ENCODE assay signal across 8 cellular contexts in the genomic region with DNA sequence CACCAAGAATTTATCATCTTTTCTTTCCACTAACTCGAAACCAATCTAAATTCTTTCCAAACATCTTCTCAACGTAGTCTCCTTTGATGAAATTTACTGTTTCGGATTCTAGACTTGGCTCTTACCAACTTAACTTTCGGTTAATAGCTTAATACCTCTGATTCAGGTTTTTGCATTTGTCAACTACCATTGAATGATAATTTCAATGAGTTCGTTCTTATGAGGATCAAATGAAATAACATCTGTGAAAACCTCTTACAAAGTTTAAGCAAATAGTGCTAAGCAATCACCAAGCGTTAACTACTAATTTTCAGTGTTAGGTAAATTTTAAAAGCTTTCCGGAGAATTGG. TPM values are rescaled to one million over a fixed set of nuclear protein-coding genes. Genes with fewer than 3 reads are reported as not detected.
A peak's percentile ranks its signal among the peaks of the same experiment; 100 is the strongest.
DNase-seq lines count a peak whose midpoint lies in the region; TF ChIP-seq lines count a peak whose summit lies in the region.

No MANE protein-coding gene starts in this region.

- peak overlapping the region; percentile 85 for H3K9ac ChIP-seq in Loucy (ENCODE audit: low read depth, low read length, poor library complexity, severe bottlenecking)
- peak overlapping the region; percentile 85 to 94 for H3K9ac ChIP-seq in duodenal mucosa (ENCODE audit: low read depth in 1 of 2, low read length in 2 of 2)
- H3K9ac ChIP-seq in neural progenitor cell = peak overlapping the region; percentile 50

- H3F3A ChIP-seq in Loucy (ENCODE audit: low read depth) = no peaks in the 10 kb centered on the region
- H3F3A ChIP-seq in neural progenitor cell (ENCODE audit: low read depth) = peaks cover 24% of the 10 kb centered on the region

- H3K27ac ChIP-seq in C4-2B (peak overlapping the region; percentile 93), duodenal mucosa (ENCODE audit: low read depth, low read length) (peak overlapping the region; percentile 97), neural progenitor cell (peak overlapping the region; percentile 84)

- peak overlapping the region; percentile 94 for H3K4me3 Mint-ChIP-seq in neural progenitor cell

- H2AFZ ChIP-seq in Loucy (ENCODE audit: low read length) = peak overlapping the region; percentile 96
- H2AFZ ChIP-seq in neural progenitor cell (replicated peaks) = peak overlapping the region; percentile 59

- H3K4me1 Mint-ChIP-seq in neural progenitor cell = peaks cover 26% of the 10 kb centered on the region

- peaks cover 39% of the 10 kb centered on the region for H3K79me2 ChIP-seq in Loucy (ENCODE audit: insufficient read depth, low read length)
- peaks cover 38% of the 10 kb centered on the region for H3K79me2 ChIP-seq in neural progenitor cell (ENCODE audit: low read depth)

- no peaks in the 10 kb centered on the region for H3K9me2 ChIP-seq in Loucy (replicated peaks; ENCODE audit: low read depth, low read length)

- H3K4me1 ChIP-seq in Loucy (ENCODE audit: insufficient read depth, low read length, poor library complexity, severe bottlenecking) (peaks cover 32% of the 10 kb centered on the region), duodenal mucosa (ENCODE audit: control insufficient read depth in 1 of 2, insufficient read depth in 2 of 2, low read length in 2 of 2) (peaks cover 17 to 19% of the 10 kb centered on the region in 2 donors), neural progenitor cell (peaks cover 12% of the 10 kb centered on the region)

- H3K27me3 ChIP-seq in Loucy (ENCODE audit: insufficient read depth, low read length, poor library complexity, severe bottlenecking) = no peaks in the 10 kb centered on the region
- H3K27me3 ChIP-seq in duodenal mucosa (ENCODE audit: control insufficient read depth in 1 of 2, insufficient read depth in 2 of 2, low read length in 2 of 2) = no peaks in the 10 kb centered on the region
- no peaks in the 10 kb centered on the region for H3K27me3 ChIP-seq in neural progenitor cell

- H4K20me1 ChIP-seq in Loucy (ENCODE audit: insufficient read depth, low read length, poor library complexity, severe bottlenecking) (peaks cover 35% of the 10 kb centered on the region), neural progenitor cell (ENCODE audit: low read depth) (peaks cover 38% of the 10 kb centered on the region)

- H3K27ac Mint-ChIP-seq in neural progenitor cell = peak overlapping the region; percentile 93

- H3K9me3 ChIP-seq in Loucy (ENCODE audit: insufficient read depth, low read depth, low read length) (no peaks in the 10 kb centered on the region), duodenal mucosa (ENCODE audit: control insufficient read depth in 1 of 2, low read length in 2 of 2) (no peaks in the 10 kb centered on the region), neural progenitor cell (ENCODE audit: low read depth) (no peaks in the 10 kb centered on the region)

- H3K27me3 Mint-ChIP-seq in neural progenitor cell (ENCODE audit: insufficient read depth, low read depth) = no peaks in the 10 kb centered on the region

- H3K36me3 ChIP-seq in Loucy (ENCODE audit: insufficient read depth, low read length) (no peaks in the 10 kb centered on the region), duodenal mucosa (ENCODE audit: control insufficient read depth in 1 of 2, insufficient read depth in 2 of 2, low read length in 2 of 2) (no peaks in the 10 kb centered on the region), neural progenitor cell (no peaks in the 10 kb centered on the region)

- no peaks in the 10 kb centered on the region for H3K9me3 Mint-ChIP-seq in neural progenitor cell

- DNase-seq in neural progenitor cell (ENCODE audit: low spot score) (no peak), GDM1 (lab: John Stamatoyannopoulos, UW) (no peak), epidermal melanocyte (ENCODE audit: insufficient read length, low spot score) (no peak), SKM-1 treated with dmso at 0.1 percent for 144 hours (lab: John Stamatoyannopoulos, UW; ENCODE audit: unreplicated experiment) (no peak), glomerular visceral epithelial cell (ENCODE audit: extremely low spot score) (no peak)

- H3K4me3 ChIP-seq in Loucy (ENCODE audit: low read length, poor library complexity, severe bottlenecking) (peak overlapping the region; percentile 92), duodenal mucosa (ENCODE audit: low read depth in 1 of 2, low read length in 2 of 2) (peak overlapping the region; percentile 92 to 94), neural progenitor cell (peak overlapping the region; percentile 94)

- TF ChIP-seq CTCF in C4-2B (conservative IDR thresholded peaks at IDR 0.05) (no peak), Loucy (conservative IDR thresholded peaks at IDR 0.05; ENCODE audit: low read length) (no peak), neural progenitor cell (IDR thresholded peaks at IDR 0.05) (no peak)

- H3K4me2 ChIP-seq in Loucy (ENCODE audit: low read depth, low read length, poor library complexity, severe bottlenecking) (peak overlapping the region; percentile 94), neural progenitor cell (peak overlapping the region; percentile 85)

- H3K36me3 Mint-ChIP-seq in neural progenitor cell = no peaks in the 10 kb centered on the region

RNA-seq across cellular contexts. Expression of gene NRBP1, which starts 0.6 kb away (rescaled TPM):
- 136 and 151 TPM in 2 replicates for total RNA-seq in neural progenitor cell (ENCODE audit: low replicate concordance)

RNA-seq across cellular contexts. Expression of gene KRTCAP3, which starts 14.3 kb away (rescaled TPM):
- total RNA-seq in neural progenitor cell (ENCODE audit: low replicate concordance) = 0.88 and 11.4 TPM in 2 replicates

RNA-seq across cellular contexts. Expression of gene PPM1G, which starts 18.4 kb away (rescaled TPM):
- total RNA-seq in neural progenitor cell (ENCODE audit: low replicate concordance) = 114 and 116 TPM in 2 replicates

RNA-seq across cellular contexts. Expression of gene ZNF513, which starts 47.3 kb away (rescaled TPM):
- total RNA-seq in neural progenitor cell (ENCODE audit: low replicate concordance) = 6.1 and 23.2 TPM in 2 replicates

RNA-seq across cellular contexts. Expression of gene SNX17, which starts 57.4 kb away (rescaled TPM):
- total RNA-seq in neural progenitor cell (ENCODE audit: low replicate concordance) = 65.2 and 92.6 TPM in 2 replicates
